ENCODE assay signal across 29 cellular contexts in genomic region chr4:154230723-154231122, GRCh38.
"Had no signal": no experiment of that assay in that cellular context is flagged by ENCODE, and none has a peak within 500 bp of the region (broad histone marks: within the 10 kb centered on the region; RNA-seq: fewer than 3 reads in every experiment).

No MANE protein-coding gene starts in this region.

- FAIRE-seq: urothelium cell line had no signal

- H3K27me3 ChIP-seq: stomach, suprapubic skin, testis, thyroid gland, tibial artery, tibial nerve, transverse colon, upper lobe of left lung, upper lobe of right lung, uterus, vagina had no signal

- H3K4me3 Mint-ChIP-seq: stimulated activated effector memory CD8-positive, alpha-beta T cell treated with anti-CD3 and anti-CD28 coated beads, Interleukin-12 subunit alpha, Interleukin-12 subunit beta, amount 100 ng/mL, for 72 hours; stimulated activated memory B cell treated with anti-CD40 and anti-IgM and Interleukin-4, amounts not matched to agents 10 μg/mL and 1 μg/mL and 100 μg/mL, for 72 hours; stimulated activated naive B cell treated with anti-CD40 and anti-IgM and Interleukin-4, amounts not matched to agents 10 μg/mL and 1 μg/mL and 100 μg/mL, for 72 hours; stimulated activated naive CD8-positive, alpha-beta T cell treated with anti-CD3 and anti-CD28 coated beads, Interleukin-15, amount 100 ng/mL, for 72 hours; stimulated activated naive CD8-positive, alpha-beta T cell treated with anti-CD3 and anti-CD28 coated beads, Interleukin-15, Interleukin-2, amounts not matched to agents 100 ng/mL and 50 ng/mL, for 24 hours; type B pancreatic cell had no signal

- H3K36me3 Mint-ChIP-seq: stimulated activated effector memory CD8-positive, alpha-beta T cell treated with anti-CD3 and anti-CD28 coated beads, Interleukin-12 subunit alpha, Interleukin-12 subunit beta, amount 100 ng/mL, for 72 hours; stimulated activated memory B cell treated with anti-CD40 and anti-IgM and Interleukin-4, amounts not matched to agents 10 μg/mL and 1 μg/mL and 100 μg/mL, for 72 hours; stimulated activated naive B cell treated with anti-CD40 and anti-IgM and Interleukin-4, amounts not matched to agents 10 μg/mL and 1 μg/mL and 100 μg/mL, for 72 hours; type B pancreatic cell had no signal

- H3K9me3 Mint-ChIP-seq: stimulated activated memory B cell treated with anti-CD40 and anti-IgM and Interleukin-4, amounts not matched to agents 10 μg/mL and 1 μg/mL and 100 μg/mL, for 72 hours; stimulated activated naive CD8-positive, alpha-beta T cell treated with anti-CD3 and anti-CD28 coated beads, Interleukin-15, Interleukin-2, amounts not matched to agents 100 ng/mL and 50 ng/mL, for 24 hours had no signal

- H3K27me3 Mint-ChIP-seq: stimulated activated memory B cell treated with anti-CD40 and anti-IgM and Interleukin-4, amounts not matched to agents 10 μg/mL and 1 μg/mL and 100 μg/mL, for 72 hours had no signal

- H3K27ac Mint-ChIP-seq: stimulated activated effector memory CD8-positive, alpha-beta T cell treated with anti-CD3 and anti-CD28 coated beads, Interleukin-12 subunit alpha, Interleukin-12 subunit beta, amount 100 ng/mL, for 72 hours; stimulated activated memory B cell treated with anti-CD40 and anti-IgM and Interleukin-4, amounts not matched to agents 10 μg/mL and 1 μg/mL and 100 μg/mL, for 72 hours; stimulated activated naive B cell treated with anti-CD40 and anti-IgM and Interleukin-4, amounts not matched to agents 10 μg/mL and 1 μg/mL and 100 μg/mL, for 72 hours; stimulated activated naive CD8-positive, alpha-beta T cell treated with anti-CD3 and anti-CD28 coated beads, Interleukin-15, amount 100 ng/mL, for 72 hours; stimulated activated naive CD8-positive, alpha-beta T cell treated with anti-CD3 and anti-CD28 coated beads, Interleukin-15, Interleukin-2, amounts not matched to agents 100 ng/mL and 50 ng/mL, for 24 hours; type B pancreatic cell had no signal

- DNase-seq: stimulated activated CD4-positive, alpha-beta T cell treated with anti-CD3 and anti-CD28 coated beads, Interleukin-2, amount 100 ng/mL, for 48 hours; stimulated activated CD4-positive, alpha-beta T cell treated with anti-CD3 and anti-CD28 coated beads, Interleukin-4, amount 100 ng/mL, for 1 hour; stimulated activated CD4-positive, alpha-beta T cell treated with anti-CD3 and anti-CD28 coated beads, Interleukin-4, amount 100 ng/mL, for 24 hours; stimulated activated CD4-positive, alpha-beta T cell treated with anti-CD3 and anti-CD28 coated beads, Interleukin-4, amount 100 ng/mL, for 4 hours; stimulated activated CD8-positive, alpha-beta memory T cell treated with anti-CD3 and anti-CD28 coated beads, Interleukin-4, amount 100 ng/mL, for 48 hours; stimulated activated naive B cell treated with anti-CD40 and anti-IgM and Interleukin-4, amounts not matched to agents 10 μg/mL and 1 μg/mL and 100 μg/mL, for 72 hours; stimulated activated naive CD4-positive, alpha-beta T cell; stimulated activated naive CD4-positive, alpha-beta T cell treated with Interleukin-2 at 50 U/mL for 16 hours; stimulated activated naive CD8-positive, alpha-beta T cell treated with anti-CD3 and anti-CD28 coated beads, Interleukin-15, amount 100 ng/mL, for 72 hours; stimulated activated naive CD8-positive, alpha-beta T cell treated with anti-CD3 and anti-CD28 coated beads, Interleukin-15, Interleukin-2, amounts not matched to agents 100 U/mL and 50 U/mL, for 24 hours; stomach; substantia nigra; testis; thyroid gland; tibial artery; transverse colon; trophoblast cell; upper lobe of left lung; upper lobe of right lung; uterus had no signal

- H3K27ac ChIP-seq: stomach, suprapubic skin, testis, thoracic aorta, thyroid gland, tibial artery, tibial nerve, transverse colon, upper lobe of left lung, upper lobe of right lung, uterus, vagina had no signal

- H3K4me3 ChIP-seq: stomach, suprapubic skin, testis, thoracic aorta, thyroid gland, tibial artery, tibial nerve, transverse colon, upper lobe of left lung, upper lobe of right lung, uterus, vagina had no signal

- H3K9me3 ChIP-seq: stomach, suprapubic skin, testis, thoracic aorta, thyroid gland, tibial artery, tibial nerve, transverse colon, upper lobe of left lung, upper lobe of right lung, uterus, vagina had no signal

- H3K4me1 Mint-ChIP-seq: stimulated activated effector memory CD8-positive, alpha-beta T cell treated with anti-CD3 and anti-CD28 coated beads, Interleukin-12 subunit alpha, Interleukin-12 subunit beta, amount 100 ng/mL, for 72 hours; stimulated activated memory B cell treated with anti-CD40 and anti-IgM and Interleukin-4, amounts not matched to agents 10 μg/mL and 1 μg/mL and 100 μg/mL, for 72 hours; stimulated activated naive B cell treated with anti-CD40 and anti-IgM and Interleukin-4, amounts not matched to agents 10 μg/mL and 1 μg/mL and 100 μg/mL, for 72 hours; stimulated activated naive CD8-positive, alpha-beta T cell treated with anti-CD3 and anti-CD28 coated beads, Interleukin-15, amount 100 ng/mL, for 72 hours had no signal

- H3K4me1 ChIP-seq: stomach, suprapubic skin, testis, thyroid gland, tibial artery, tibial nerve, transverse colon, upper lobe of right lung, uterus, vagina had no signal

- H3K36me3 ChIP-seq: stomach, suprapubic skin, thoracic aorta, thyroid gland, tibial artery, tibial nerve, transverse colon, upper lobe of left lung, upper lobe of right lung, uterus, vagina had no signal
